1 cellular context compared by ENCODE assay signal in the genomic region with DNA sequence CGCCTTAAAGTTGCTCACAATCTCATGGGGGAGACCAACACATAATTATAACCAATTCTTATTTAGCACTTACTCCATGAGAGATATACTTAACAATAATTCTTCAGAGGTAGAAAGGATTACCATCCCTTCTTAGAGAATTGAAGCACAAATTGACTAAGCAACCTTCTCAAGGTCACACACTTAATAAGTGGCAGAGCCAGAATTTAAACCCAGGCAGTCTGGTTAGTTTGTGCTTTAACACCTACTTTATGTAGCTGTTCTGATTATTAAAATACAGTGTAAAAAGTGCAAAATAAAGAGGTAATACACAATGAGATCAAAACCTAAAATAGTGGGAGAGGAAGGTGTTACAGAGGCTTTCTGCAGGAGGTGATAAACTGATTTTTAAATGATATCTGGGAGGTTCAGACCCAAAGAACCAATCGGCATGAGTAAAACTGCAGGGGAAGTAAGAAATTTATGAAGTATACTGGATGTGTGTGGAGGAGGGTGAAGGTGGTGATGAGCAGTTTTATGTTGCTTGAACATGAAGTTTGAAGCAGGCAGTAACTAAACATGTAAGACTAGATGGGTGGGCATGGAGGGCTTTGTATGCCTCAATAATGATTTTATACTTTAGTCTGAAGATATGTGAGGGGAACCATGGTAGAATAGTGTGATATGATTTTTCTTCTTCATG.
TF ChIP-seq lines count a peak whose summit lies in the region.

No MANE protein-coding gene starts in this region.

TF ChIP-seq in HepG2, 621 proteins besides CTCF, POLR2A, EP300 and RAD21:
- no peak for TF ChIP-seq ZNF432 (CRISPR knock-in tag; IDR thresholded peaks at IDR 0.05; ENCODE audit: borderline replicate concordance)
- TF ChIP-seq ARNTL (CRISPR knock-in tag; IDR thresholded peaks at IDR 0.05) = no peak
- TF ChIP-seq SMAD3 (CRISPR knock-in tag; IDR thresholded peaks at IDR 0.05) = no peak
- no peak for TF ChIP-seq KLF6 (CRISPR knock-in tag; IDR thresholded peaks at IDR 0.05)
TF ChIP-seq in HepG2: peak in this region for 0.
